10 cellular contexts compared by ENCODE assay signal in genomic region chr4:119284876-119285611, GRCh38. TPM values are rescaled to one million over a fixed set of nuclear protein-coding genes. Genes with fewer than 3 reads are reported as not detected.
A peak's percentile ranks its signal among the peaks of the same experiment; 100 is the strongest.
DNase-seq lines count a peak whose midpoint lies in the region; ATAC-seq and TF ChIP-seq lines count a peak whose summit lies in the region.
"Had no signal": no experiment of that assay in that cellular context is flagged by ENCODE, and none has a peak within 500 bp of the region (broad histone marks: within the 10 kb centered on the region; RNA-seq: fewer than 3 reads in every experiment).

No MANE protein-coding gene starts in this region.

- intact Hi-C loops in body of pancreas (cut with DNase I) = loop anchor here (5.0 kb wide), 1 partner anchor 243 kb away; no protein-coding TSS in a partner anchor
- intact Hi-C loops in PC-9 (cut with micrococcal nuclease; ENCODE audit: unreplicated experiment) = loop anchor here (5.0 kb wide), 2 partner anchors 243 to 303 kb away; no protein-coding TSS in a partner anchor

- H3K9me3 ChIP-seq in body of pancreas = no peaks in the 10 kb centered on the region
- H3K9me3 ChIP-seq in muscle layer of duodenum (ENCODE audit: control insufficient read depth in 1 of 2, low read length in 2 of 2) = no peaks in the 10 kb centered on the region
- no peaks in the 10 kb centered on the region for H3K9me3 ChIP-seq in PC-9 (ENCODE audit: insufficient read depth, low read depth)

- H3K4me1 ChIP-seq in body of pancreas (peaks cover 29% of the 10 kb centered on the region), muscle layer of duodenum (ENCODE audit: control insufficient read depth in 1 of 2, insufficient read depth in 2 of 2, low read length in 2 of 2) (peaks cover 0 to 8% of the 10 kb centered on the region in 2 donors), PC-9 (replicated peaks; ENCODE audit: insufficient read depth) (no peaks in the 10 kb centered on the region)

- H3F3A ChIP-seq in PC-9 (ENCODE audit: insufficient read depth, low read depth) = 0 out of 2 replicates have a peak, but pooled peaks cover 2% of the 10 kb centered on the region

- H3K4me2 ChIP-seq in PC-9 = no peak overlapping the region

- H3K36me3 ChIP-seq in body of pancreas (replicated peaks in 1 of 2; ENCODE audit: insufficient read depth in 1 of 2, low read depth in 2 of 2) = peaks cover 0 to 3% of the 10 kb centered on the region in 2 donors
- no peaks in the 10 kb centered on the region for H3K36me3 ChIP-seq in muscle layer of duodenum (ENCODE audit: control insufficient read depth in 1 of 2, insufficient read depth in 2 of 2, low read length in 2 of 2)
- H3K36me3 ChIP-seq in PC-9 (ENCODE audit: low read depth) = no peaks in the 10 kb centered on the region

- peak overlapping the region in 1 of 4 donors; percentile 64 for H3K27ac ChIP-seq in body of pancreas
- peak overlapping the region; percentile 60 for H3K27ac ChIP-seq in muscle layer of duodenum (ENCODE audit: low read length)
- H3K27ac ChIP-seq in PC-9 = no peak overlapping the region
- H3K27ac ChIP-seq: SK-N-MC had no signal

- no peaks in the 10 kb centered on the region for H3K27me3 ChIP-seq in body of pancreas
- no peaks in the 10 kb centered on the region for H3K27me3 ChIP-seq in muscle layer of duodenum (ENCODE audit: low read depth, low read length)
- no peaks in the 10 kb centered on the region for H3K27me3 ChIP-seq in PC-9 (ENCODE audit: insufficient read depth, low read depth)

- no peaks in the 10 kb centered on the region for H4K20me1 ChIP-seq in PC-9 (ENCODE audit: insufficient read depth)

- no peak overlapping the region for H2AFZ ChIP-seq in PC-9

- no peak for DNase-seq in body of pancreas
- no peak for DNase-seq in GM10248 (ENCODE audit: extremely low spot score)
- no peak for DNase-seq in HK-2 (ENCODE audit: unreplicated experiment)
- DNase-seq in AG20443 (ENCODE audit: low spot score) = no peak
- no peak for DNase-seq in PC-9

- BruUV-seq in PC-9 (replicated peaks; lab: Mats Ljungman, UMichigan) = no TSS peak

- ATAC-seq in GM18861 (IDR thresholded peaks at IDR 0.05; ENCODE audit: unreplicated experiment) = peak; percentile 64
- peak; percentile 85 for ATAC-seq in HG03280 (IDR thresholded peaks at IDR 0.05; ENCODE audit: unreplicated experiment)
- peak; percentile 60 for ATAC-seq in body of pancreas

- TF ChIP-seq CTCF in body of pancreas (IDR thresholded peaks at IDR 0.05) (peak in 4 of 7 experiments; percentile 14 to 48 (median 37)), GM10248 (IDR thresholded peaks at IDR 0.05; ENCODE audit: control extremely low read depth, extremely low read depth, low read depth, missing control alignments) (no peak), PC-9 (conservative IDR thresholded peaks at IDR 0.05) (no peak)

- CTCF ChIA-PET in GM10248 (lab: Yijun Ruan, JAX) (no interaction called here), PC-9 (lab: Charles Lee) (no interaction called here)

- H3K4me3 ChIP-seq in body of pancreas (no peak overlapping the region), muscle layer of duodenum (ENCODE audit: low read depth in 1 of 2, low read length in 2 of 2) (peak overlapping the region; percentile 37 to 44), PC-9 (no peak overlapping the region)
- H3K4me3 ChIP-seq: SK-N-MC, skin epidermis had no signal

- POLR2A ChIA-PET in GM10248 (lab: Yijun Ruan, JAX) (no interaction called here), PC-9 (lab: Charles Lee; ENCODE audit: unreplicated experiment) (no interaction called here)

- WGBS in body of pancreas, 2 donors = 1 to 2% methylated on average over 3 of the region's 3 CpGs

- H3K9me2 ChIP-seq in PC-9 (ENCODE audit: insufficient read depth) = no peaks in the 10 kb centered on the region

- no peak for TF ChIP-seq POLR2A in body of pancreas (IDR thresholded peaks at IDR 0.05)

- H3K79me2 ChIP-seq in PC-9 (ENCODE audit: low read depth) = no peaks in the 10 kb centered on the region

RNA-seq across cellular contexts. Expression of gene FABP2, which starts 36.9 kb away (rescaled TPM):
- not detected for total RNA-seq in body of pancreas
- not detected in 2 replicates for total RNA-seq in PC-9 (2021)

Comparison
In these comparisons a context has a peak if more than half of its experiments do, and no peak if none do; other contexts are left out.
1. H3K4me3 ChIP-seq: peak in muscle layer of duodenum (2 of 2); none in body of pancreas (0 of 2) and PC-9 (single experiment).
2. CTCF ChIP-seq: peak in body of pancreas (4 of 7); none in GM10248 (single experiment) and PC-9 (single experiment).
3. Peak in every context shown above with its lines, with median percentiles within 50 percentile points of each other: ATAC-seq.